8 cellular contexts compared by ENCODE assay signal in the genomic region with DNA sequence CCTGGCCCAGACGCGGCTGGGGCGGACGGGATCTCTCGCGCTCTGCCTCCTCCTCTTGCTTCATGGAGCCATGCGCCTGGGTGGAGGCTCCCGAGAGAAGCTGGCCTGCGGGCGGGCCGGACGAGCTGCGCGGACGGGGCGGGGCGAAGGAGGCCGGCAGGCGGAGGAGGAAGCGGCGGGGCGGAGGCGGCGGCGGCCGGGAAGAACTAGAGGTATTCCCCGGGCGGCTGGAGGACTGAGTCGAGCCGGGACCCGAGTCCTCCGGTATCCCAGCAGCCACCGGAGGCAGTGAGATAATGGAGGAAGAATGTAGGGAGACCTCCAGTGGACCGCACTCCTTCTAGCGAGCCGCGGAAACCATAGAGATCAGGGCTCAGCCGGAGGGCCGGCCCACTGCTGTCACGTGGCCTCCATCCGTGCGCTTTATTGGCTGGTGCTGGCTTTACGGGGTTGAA. TPM values are rescaled to one million over a fixed set of nuclear protein-coding genes. Genes with fewer than 3 reads are reported as not detected.
DNase-seq lines count a peak whose midpoint lies in the region; TF ChIP-seq lines count a peak whose summit lies in the region.
"Not testable (repeated sequence)": the region's sequence is repeated elsewhere in the genome, so short reads cannot be mapped to it uniquely, and the experiment has no call there.

No MANE protein-coding gene starts in this region.

- not testable (repeated sequence) for H3T11ph ChIP-seq in H9 (ENCODE audit: low read length)

- DNase-seq in ELR (ENCODE audit: low read depth) (peak; percentile 87), H9 (peak; percentile 83), SHP77 treated with DMSO at 0.1 percent for 48 hours (lab: John Stamatoyannopoulos, UW) (peak; percentile 31), fibroblast of the conjunctiva (ENCODE audit: low read depth) (peak; percentile 89), nephron progenitor cell (peak; percentile 87)
- DNase-seq in activated effector memory CD4-positive, alpha-beta T cell treated with anti-CD3 and anti-CD28 coated beads, Interleukin-2, amount 50 U/mL, for 16 hours, result peak; percentile 93
- peak; percentile 56 to 86 (median 76) for DNase-seq in stimulated activated naive CD4-positive, alpha-beta T cell (lab: John Stamatoyannopoulos, UW)

- not testable (repeated sequence) for H2BK20ac ChIP-seq in H9 (ENCODE audit: low read depth, low read length, poor library complexity, severe bottlenecking)

- not testable (repeated sequence) for H3K4me1 ChIP-seq in H9 (ENCODE audit: insufficient read depth, low read length); Loucy (ENCODE audit: insufficient read depth, low read length, poor library complexity, severe bottlenecking)

- not testable (repeated sequence) for H2BK120ac ChIP-seq in H9 (ENCODE audit: low read depth, low read length, poor library complexity, severe bottlenecking)

- H4K20me1 ChIP-seq in H9 (ENCODE audit: control insufficient read depth, insufficient read depth, insufficient read length); Loucy (ENCODE audit: insufficient read depth, low read length, poor library complexity, severe bottlenecking): not testable (repeated sequence)

- peak overlapping the region; percentile 70 for H3K9ac ChIP-seq in H9 (ENCODE audit: extremely low read depth, insufficient read length, low read length)
- H3K9ac ChIP-seq in Loucy (ENCODE audit: low read depth, low read length, poor library complexity, severe bottlenecking), result not testable (repeated sequence)

- not testable (repeated sequence) for H2AK5ac ChIP-seq in H9 (ENCODE audit: insufficient read length, low read length)

- not testable (repeated sequence) for H3K23me2 ChIP-seq in H9 (ENCODE audit: insufficient read length, low read depth, low read length, poor library complexity, severe bottlenecking)

- H3K79me2 ChIP-seq in H9 (ENCODE audit: insufficient read depth, low read length), result not testable (repeated sequence)
- peaks cover 14% of the 10 kb centered on the region; the same call in 1 of the 2 replicates for H3K79me2 ChIP-seq in Loucy (ENCODE audit: insufficient read depth, low read length)

- H3K27ac ChIP-seq in H9 (ENCODE audit: insufficient read length, low read depth, low read length), result not testable (repeated sequence)

- not testable (repeated sequence) for H3K36me3 ChIP-seq in Loucy (ENCODE audit: insufficient read depth, low read length)

- H3K27ac Mint-ChIP-seq in H9 (peak overlapping the region; percentile 61 to 96 (median 93); a peak in 5 of 7 replicates), nephron progenitor cell (peak overlapping the region; percentile 83)

- H4K5ac ChIP-seq in H9 (ENCODE audit: insufficient read length, low read depth, low read length), result not testable (repeated sequence)

- peak overlapping the region; percentile 63 for H3K4me3 ChIP-seq in Loucy (ENCODE audit: low read length, poor library complexity, severe bottlenecking)

- H2BK5ac ChIP-seq in H9 (ENCODE audit: insufficient read length, low read length), result not testable (repeated sequence)

- peak overlapping the region; percentile 93 for H3K14ac ChIP-seq in H9 (ENCODE audit: insufficient read depth, low read length)

- peak overlapping the region; percentile 86 to 92 for H3K4me3 Mint-ChIP-seq in H9
- peak overlapping the region; percentile 83 for H3K4me3 Mint-ChIP-seq in nephron progenitor cell

- H3K4me1 Mint-ChIP-seq in H9, result not testable (repeated sequence)
- peaks cover 29% of the 10 kb centered on the region for H3K4me1 Mint-ChIP-seq in nephron progenitor cell

- not testable (repeated sequence) for H3K23ac ChIP-seq in H9 (ENCODE audit: insufficient read length, low read depth, low read length)

- H3K4me2 ChIP-seq in H9 (ENCODE audit: insufficient read depth, insufficient read length, low read length); Loucy (ENCODE audit: low read depth, low read length, poor library complexity, severe bottlenecking): not testable (repeated sequence)

- H3K9me2 ChIP-seq in Loucy (replicated peaks; ENCODE audit: low read depth, low read length), result not testable (repeated sequence)

- not testable (repeated sequence) for H4K91ac ChIP-seq in H9 (ENCODE audit: insufficient read length, low read depth, low read length)

- H3K27me3 ChIP-seq in H9 (ENCODE audit: insufficient read depth, low read length); Loucy (ENCODE audit: insufficient read depth, low read length, poor library complexity, severe bottlenecking): not testable (repeated sequence)

- H2AFZ ChIP-seq in H9 (ENCODE audit: low read length); Loucy (ENCODE audit: low read length): not testable (repeated sequence)

- WGBS in H9 (ENCODE audit: extremely low coverage, insufficient read length, low lambda C conversion rate), result no CpG with 5 or more reads among the region's 43 CpGs

- H3K9me3 Mint-ChIP-seq in H9, nephron progenitor cell: not testable (repeated sequence)

- not testable (repeated sequence) for H3K4ac ChIP-seq in H9 (ENCODE audit: low read depth, low read length)

- not testable (repeated sequence) for H2BK15ac ChIP-seq in H9 (ENCODE audit: low read depth, low read length)

- H3K18ac ChIP-seq in H9 (ENCODE audit: insufficient read length, low read depth, low read length), result not testable (repeated sequence)

- H4K8ac ChIP-seq in H9 (replicated peaks; ENCODE audit: insufficient read length, low read depth, low read length), result not testable (repeated sequence)

- H3K27me3 Mint-ChIP-seq in H9 (ENCODE audit: low read depth); nephron progenitor cell (ENCODE audit: low read depth, poor library complexity): not testable (repeated sequence)

- H2BK12ac ChIP-seq in H9 (ENCODE audit: insufficient read length, low read depth, low read length), result not testable (repeated sequence)

- not testable (repeated sequence) for H3K36me3 Mint-ChIP-seq in H9 (ENCODE audit: insufficient read depth in 1 of 3, low read depth in 3 of 3); nephron progenitor cell (ENCODE audit: low read depth)

- H3K79me1 ChIP-seq in H9 (ENCODE audit: insufficient read depth, low read depth, low read length, poor library complexity, severe bottlenecking), result not testable (repeated sequence)

- TF ChIP-seq CTCF in H9 (conservative IDR thresholded peaks at IDR 0.05); Loucy (conservative IDR thresholded peaks at IDR 0.05; ENCODE audit: low read length); nephron progenitor cell (IDR thresholded peaks at IDR 0.05): not testable (repeated sequence)

- H3K9me3 ChIP-seq in H9 (ENCODE audit: control insufficient read depth, low read depth, low read length); Loucy (ENCODE audit: insufficient read depth, low read depth, low read length): not testable (repeated sequence)

- not testable (repeated sequence) for H3F3A ChIP-seq in Loucy (ENCODE audit: low read depth)

- H3K56ac ChIP-seq in H9 (ENCODE audit: insufficient read length, low read depth, low read length), result not testable (repeated sequence)

RNA-seq across cellular contexts. Expression of a gene that starts 15.3 kb away (rescaled TPM):
- total RNA-seq in H9 (2021), result 2.3 and 3.5 TPM in 2 replicates

Comparison
In these comparisons a context has a peak if more than half of its experiments do, and no peak if none do; other contexts are left out.
1. DNase-seq: peak in every context shown above with its lines; median percentile 93 in activated effector memory CD4-positive, alpha-beta T cell treated with anti-CD3 and anti-CD28 coated beads, Interleukin-2, amount 50 U/mL, for 16 hours; 89 in fibroblast of the conjunctiva; 87 in ELR; 87 in nephron progenitor cell; 83 in H9; 76 in stimulated activated naive CD4-positive, alpha-beta T cell; 31 in SHP77 treated with DMSO at 0.1 percent for 48 hours.